ENCODE assay signal across 11 cellular contexts in the genomic region with DNA sequence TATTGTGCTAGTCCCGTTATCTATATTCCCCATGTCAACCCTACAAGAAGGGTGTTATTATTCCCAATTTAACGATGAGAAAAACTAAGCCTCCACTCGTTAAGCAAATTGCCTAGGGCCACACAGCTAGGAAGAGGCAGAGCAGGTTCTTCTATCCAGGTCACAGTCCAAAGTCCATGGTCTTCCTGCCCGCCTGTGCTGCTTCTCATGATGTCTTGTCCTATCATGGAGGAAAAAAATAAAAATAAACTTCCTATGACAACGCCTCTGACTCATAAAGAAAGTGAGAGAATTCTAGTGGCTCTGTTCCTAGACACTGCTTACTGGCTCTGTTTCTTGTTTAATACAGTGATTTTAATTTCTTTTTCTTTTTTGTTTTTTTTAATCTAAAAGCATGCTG. TPM values are rescaled to one million over a fixed set of nuclear protein-coding genes. Genes with fewer than 3 reads are reported as not detected.
DNase-seq lines count a peak whose midpoint lies in the region; ATAC-seq and FAIRE-seq lines count a peak whose summit lies in the region.
"Had no signal": no experiment of that assay in that cellular context is flagged by ENCODE, and none has a peak within 500 bp of the region (broad histone marks: within the 10 kb centered on the region; RNA-seq: fewer than 3 reads in every experiment).

No MANE protein-coding gene starts in this region.

- POLR2A ChIA-PET in activated CD4-positive, alpha-beta memory T cell treated with anti-CD3 and anti-CD28 coated beads for 36 hours (lab: Charles Lee) = no interaction called here

- peak; percentile 48 for ATAC-seq in HG03196 (IDR thresholded peaks at IDR 0.05; ENCODE audit: unreplicated experiment)

- no peak overlapping the region for H3K23ac ChIP-seq in mesenchymal stem cell (ENCODE audit: low read length in 2 of 2)

- no peak overlapping the region for H2BK120ac ChIP-seq in mesenchymal stem cell (ENCODE audit: low read depth, low read length)

- peak overlapping the region; percentile 62 for H3K9ac ChIP-seq in mesenchymal stem cell (ENCODE audit: low read length)
- H3K9ac ChIP-seq: BLaER1 treated with 17β-estradiol and CSF1 and Interleukin-3, amounts not matched to agents 10 nM and 100 nM had no signal

- no peaks in the 10 kb centered on the region for H3K36me3 Mint-ChIP-seq in activated CD4-positive, alpha-beta memory T cell treated with anti-CD3 and anti-CD28 coated beads for 36 hours

- no peak overlapping the region for H2AFZ ChIP-seq in mesenchymal stem cell (ENCODE audit: low read depth, low read length)
- H2AFZ ChIP-seq: PC-9 had no signal

- no peaks in the 10 kb centered on the region for H3K27me3 ChIP-seq in mesenchymal stem cell (ENCODE audit: control insufficient read depth in 1 of 2, insufficient read depth in 1 of 2, low read length in 2 of 2)
- H3K27me3 ChIP-seq: BLaER1 treated with 17β-estradiol and CSF1 and Interleukin-3, amounts not matched to agents 10 nM and 100 nM had no signal

- peak overlapping the region; percentile 18 for H3K27ac ChIP-seq in mesenchymal stem cell (ENCODE audit: low read length, poor library complexity, severe bottlenecking)
- H3K27ac ChIP-seq: BLaER1 treated with 17β-estradiol and CSF1 and Interleukin-3, amounts not matched to agents 10 nM and 100 nM; PC-9 had no signal

- no peak overlapping the region for H3K4me3 Mint-ChIP-seq in activated CD4-positive, alpha-beta memory T cell treated with anti-CD3 and anti-CD28 coated beads for 36 hours
- H3K4me3 Mint-ChIP-seq: central memory CD8-positive, alpha-beta T cell had no signal

- no peak overlapping the region for H2AK5ac ChIP-seq in mesenchymal stem cell (ENCODE audit: low read length, severe bottlenecking)

- H3K79me1 ChIP-seq in mesenchymal stem cell (replicated peaks; ENCODE audit: low read length, poor library complexity, severe bottlenecking) = no peaks in the 10 kb centered on the region

- CTCF ChIA-PET in activated CD4-positive, alpha-beta memory T cell treated with anti-CD3 and anti-CD28 coated beads for 36 hours (lab: Charles Lee) = interaction anchor here (0.6 to 1.7 kb wide), 2 partner anchors 38 to 149 kb away, joined by 3 to 4 read pairs; no protein-coding TSS in a partner anchor

- intact Hi-C loops in activated CD4-positive, alpha-beta memory T cell treated with anti-CD3 and anti-CD28 coated beads for 36 hours (cut with micrococcal nuclease) = loop anchor here (10.0 kb wide), 1 partner anchor 107 kb away; no protein-coding TSS in a partner anchor

- peaks cover 9% of the 10 kb centered on the region for H3K4me1 ChIP-seq in mesenchymal stem cell (ENCODE audit: control insufficient read depth, insufficient read depth, low read depth, low read length)

- no peak overlapping the region for H3K4me2 ChIP-seq in mesenchymal stem cell (ENCODE audit: low read length, poor library complexity, severe bottlenecking)
- H3K4me2 ChIP-seq: PC-9 had no signal

- no peak overlapping the region for H3K27ac Mint-ChIP-seq in activated CD4-positive, alpha-beta memory T cell treated with anti-CD3 and anti-CD28 coated beads for 36 hours

- no peak overlapping the region for H3K18ac ChIP-seq in mesenchymal stem cell (ENCODE audit: low read depth in 1 of 2, low read length in 2 of 2)

- no peaks in the 10 kb centered on the region for H3K36me3 ChIP-seq in mesenchymal stem cell (ENCODE audit: control insufficient read depth in 1 of 2, insufficient read depth in 2 of 2, low read depth in 1 of 2, low read length in 2 of 2)
- H3K36me3 ChIP-seq: BLaER1 treated with 17β-estradiol and CSF1 and Interleukin-3, amounts not matched to agents 10 nM and 100 nM had no signal

- peak; percentile 94 for FAIRE-seq in endometrium (lab: Jason Lieb, UNC)

- WGBS in mesenchymal stem cell = 62% methylated on average over 4 of the region's 5 CpGs

- no peak overlapping the region for H4K91ac ChIP-seq in mesenchymal stem cell (ENCODE audit: low read length)

- H3K9me3 ChIP-seq in mesenchymal stem cell (ENCODE audit: control insufficient read depth, low read length) = no peaks in the 10 kb centered on the region
- H3K9me3 ChIP-seq: BLaER1 treated with 17β-estradiol and CSF1 and Interleukin-3, amounts not matched to agents 10 nM and 100 nM had no signal

- no peak overlapping the region for H2BK12ac ChIP-seq in mesenchymal stem cell (ENCODE audit: low read length in 2 of 2)

- no peak overlapping the region for H3K14ac ChIP-seq in mesenchymal stem cell (ENCODE audit: low read length in 2 of 2)

- H3K4me3 ChIP-seq in mesenchymal stem cell (ENCODE audit: insufficient read depth in 1 of 2, low read depth in 1 of 2, low read length in 2 of 2) = no peak overlapping the region
- H3K4me3 ChIP-seq: BLaER1 treated with 17β-estradiol and CSF1 and Interleukin-3, amounts not matched to agents 10 nM and 100 nM; PC-9 had no signal

- no peak overlapping the region for H4K8ac ChIP-seq in mesenchymal stem cell (ENCODE audit: low read length)

- no peaks in the 10 kb centered on the region for H3K9me3 Mint-ChIP-seq in activated CD4-positive, alpha-beta memory T cell treated with anti-CD3 and anti-CD28 coated beads for 36 hours
- H3K9me3 Mint-ChIP-seq: central memory CD8-positive, alpha-beta T cell had no signal

- no peaks in the 10 kb centered on the region for H3K4me1 Mint-ChIP-seq in activated CD4-positive, alpha-beta memory T cell treated with anti-CD3 and anti-CD28 coated beads for 36 hours (ENCODE audit: low read depth)
- H3K4me1 Mint-ChIP-seq: central memory CD8-positive, alpha-beta T cell had no signal

- no peak overlapping the region for H2BK5ac ChIP-seq in mesenchymal stem cell (ENCODE audit: low read depth, low read length, poor library complexity, severe bottlenecking)

- peaks cover 4% of the 10 kb centered on the region for H3K27me3 Mint-ChIP-seq in activated CD4-positive, alpha-beta memory T cell treated with anti-CD3 and anti-CD28 coated beads for 36 hours

- H3K4ac ChIP-seq in mesenchymal stem cell (ENCODE audit: low read depth in 1 of 2, low read length in 2 of 2) = no peak overlapping the region

- peak; percentile 57 for DNase-seq in AG20443 (ENCODE audit: low spot score)
- DNase-seq in mesenchymal stem cell = peak; percentile 85
- DNase-seq in GDM1 (lab: John Stamatoyannopoulos, UW) = no peak
- DNase-seq in NCI-H1417 (lab: John Stamatoyannopoulos, UW) = no peak
- DNase-seq in NCI-H526 (lab: John Stamatoyannopoulos, UW) = no peak
- DNase-seq in activated CD4-positive, alpha-beta memory T cell treated with anti-CD3 and anti-CD28 coated beads for 36 hours = no peak
- DNase-seq: PC-9 had no signal

- no peak overlapping the region for H2BK15ac ChIP-seq in mesenchymal stem cell (ENCODE audit: low read depth, poor library complexity, severe bottlenecking)

RNA-seq across cellular contexts. Expression of a gene that starts 9.7 kb away (rescaled TPM):
- polyA plus RNA-seq in mesenchymal stem cell (2013, experiment 1 of 2) = 115 TPM
- polyA plus RNA-seq in mesenchymal stem cell (2013, experiment 2 of 2) = 112 TPM
- total RNA-seq in activated CD4-positive, alpha-beta memory T cell treated with anti-CD3 and anti-CD28 coated beads for 36 hours = not detected

Comparison
In these comparisons a context has a peak if more than half of its experiments do, and no peak if none do; other contexts are left out.
1. DNase-seq: peak in AG20443 (single experiment) and mesenchymal stem cell (single experiment); none in GDM1 (single experiment), NCI-H1417 (0 of 3), NCI-H526 (0 of 2) and activated CD4-positive, alpha-beta memory T cell treated with anti-CD3 and anti-CD28 coated beads for 36 hours (single experiment).